Comparison of ENCODE assay signal across 8 cellular contexts in genomic region chr2:113890253-113891235, GRCh38. TPM values are rescaled to one million over a fixed set of nuclear protein-coding genes. Genes with fewer than 3 reads are reported as not detected.
DNase-seq lines count a peak whose midpoint lies in the region; ATAC-seq and TF ChIP-seq lines count a peak whose summit lies in the region.

No MANE protein-coding gene starts in this region.

- intact Hi-C loops in stomach (cut with DNase I; ENCODE audit: low total_unique reads), result no loop called here

- H3K4me2 ChIP-seq in neural cell (ENCODE audit: low read length), result peak overlapping the region; percentile 95

- H3K79me2 ChIP-seq in neural cell (replicated peaks; ENCODE audit: insufficient read depth, low read length), result peaks cover 63% of the 10 kb centered on the region

- peak overlapping the region; percentile 91 for H2AFZ ChIP-seq in neural cell (ENCODE audit: low read depth, low read length)

- H3K4me3 ChIP-seq in Peyer's patch (peak overlapping the region; percentile 87 to 99 (median 92)), fibroblast of the aortic adventitia (ENCODE audit: low read depth, low read length) (peak overlapping the region; percentile 87), neural cell (ENCODE audit: low read length) (peak overlapping the region; percentile 88), stomach (peak overlapping the region; percentile 80 to 97 (median 86))

- TF ChIP-seq POLR2A in Peyer's patch (IDR thresholded peaks at IDR 0.05), result peak in 1 of 2 donors; percentile 59
- TF ChIP-seq POLR2A in stomach (IDR thresholded peaks at IDR 0.05), result no peak

- peak overlapping the region; percentile 99 for H3K9ac ChIP-seq in neural cell (ENCODE audit: low read length)

- H3K9me3 ChIP-seq in Peyer's patch (no peaks in the 10 kb centered on the region), neural cell (ENCODE audit: low read length) (no peaks in the 10 kb centered on the region), stomach (no peaks in the 10 kb centered on the region)

- H3K27ac Mint-ChIP-seq in activated T-helper 17 cell treated with anti-CD3 and anti-CD28 coated beads, Interleukin-2, amount 50 U/mL, for 72 hours, result peak overlapping the region; percentile 95

- H3K4me1 ChIP-seq in Peyer's patch (peaks cover 0 to 64% (median 18%) of the 10 kb centered on the region in 4 donors), stomach (peaks cover 48 to 79% (median 67%) of the 10 kb centered on the region in 4 donors)

- peaks cover 89% of the 10 kb centered on the region for H3K36me3 Mint-ChIP-seq in activated T-helper 17 cell treated with anti-CD3 and anti-CD28 coated beads, Interleukin-2, amount 50 U/mL, for 72 hours (ENCODE audit: low read depth)

- ATAC-seq in GM18907 (IDR thresholded peaks at IDR 0.05; ENCODE audit: unreplicated experiment) (peak; percentile 32), HG03342 (IDR thresholded peaks at IDR 0.05; ENCODE audit: unreplicated experiment) (peak; percentile 29)
- peak; percentile 46 for ATAC-seq in activated T-helper 17 cell treated with anti-CD3 and anti-CD28 coated beads, Interleukin-2, amount 50 U/mL, for 72 hours (replicated peaks)

- TF ChIP-seq CTCF in Peyer's patch (IDR thresholded peaks at IDR 0.05), result no peak
- TF ChIP-seq CTCF in fibroblast of the aortic adventitia (IDR thresholded peaks at IDR 0.05; ENCODE audit: insufficient read depth, low read length), result no peak
- peak; percentile 36 for TF ChIP-seq CTCF in neural cell (IDR thresholded peaks at IDR 0.05; ENCODE audit: poor library complexity, severe bottlenecking)
- TF ChIP-seq CTCF in stomach (IDR thresholded peaks at IDR 0.05), result no peak

- H3K4me3 Mint-ChIP-seq in activated T-helper 17 cell treated with anti-CD3 and anti-CD28 coated beads, Interleukin-2, amount 50 U/mL, for 72 hours, result peak overlapping the region; percentile 93

- H3K27me3 Mint-ChIP-seq in activated T-helper 17 cell treated with anti-CD3 and anti-CD28 coated beads, Interleukin-2, amount 50 U/mL, for 72 hours, result no peaks in the 10 kb centered on the region

- peaks cover 59% of the 10 kb centered on the region for H3K4me1 Mint-ChIP-seq in activated T-helper 17 cell treated with anti-CD3 and anti-CD28 coated beads, Interleukin-2, amount 50 U/mL, for 72 hours

- peaks cover 11% of the 10 kb centered on the region for H3F3A ChIP-seq in neural cell (ENCODE audit: insufficient read depth, low read length, poor library complexity, severe bottlenecking)

- no peaks in the 10 kb centered on the region for H4K20me1 ChIP-seq in neural cell (ENCODE audit: insufficient read depth)

- WGBS in stomach, 5 donors, result 0 to 1% (median 0%) methylated on average over 31 to 57 of the region's 57 CpGs

- peak overlapping the region; percentile 97 to 98 (median 97) for H3K27ac ChIP-seq in Peyer's patch
- peak overlapping the region; percentile 95 for H3K27ac ChIP-seq in neural cell (ENCODE audit: low read length)
- H3K27ac ChIP-seq in stomach, result peak overlapping the region; percentile 94 to 99 (median 99)

- peak; percentile 20 for TF ChIP-seq EP300 in neural cell (conservative IDR thresholded peaks at IDR 0.05; ENCODE audit: poor library complexity, severe bottlenecking)
- no peak for TF ChIP-seq EP300 in stomach (IDR thresholded peaks at IDR 0.05)

- no peaks in the 10 kb centered on the region for H3K9me3 Mint-ChIP-seq in activated T-helper 17 cell treated with anti-CD3 and anti-CD28 coated beads, Interleukin-2, amount 50 U/mL, for 72 hours

- peak; percentile 86 for DNase-seq in AML-193 (lab: John Stamatoyannopoulos, UW)
- peak; percentile 65 to 91 (median 81) for DNase-seq in Peyer's patch
- peak; percentile 82 for DNase-seq in fibroblast of the aortic adventitia (ENCODE audit: low read depth)
- peak; percentile 59 for DNase-seq in stomach

- H3K9me2 ChIP-seq in neural cell (ENCODE audit: insufficient read depth, low read length), result no peaks in the 10 kb centered on the region

- H3K27me3 ChIP-seq in Peyer's patch (no peaks in the 10 kb centered on the region), neural cell (ENCODE audit: insufficient read depth, low read depth, low read length) (no peaks in the 10 kb centered on the region), stomach (no peaks in the 10 kb centered on the region)

- no peaks in the 10 kb centered on the region for H3K36me3 ChIP-seq in Peyer's patch
- H3K36me3 ChIP-seq in neural cell (ENCODE audit: insufficient read depth, low read length), result no peaks in the 10 kb centered on the region
- peaks cover 0 to 4% (median 0%) of the 10 kb centered on the region in 4 donors for H3K36me3 ChIP-seq in stomach

- no peak for TF ChIP-seq RAD21 in neural cell (conservative IDR thresholded peaks at IDR 0.05)

TF ChIP-seq in neural cell, 6 proteins besides CTCF, POLR2A, EP300 and RAD21:
- TF ChIP-seq SMC3 (conservative IDR thresholded peaks at IDR 0.05; ENCODE audit: poor library complexity), result peak; percentile 16
- TF ChIP-seq EZH2 (IDR thresholded peaks at IDR 0.05; ENCODE audit: borderline replicate concordance, insufficient read depth, low read length, poor library complexity, severe bottlenecking), result no peak
- TF ChIP-seq MXI1 (conservative IDR thresholded peaks at IDR 0.05; ENCODE audit: poor library complexity, severe bottlenecking), result peak; percentile 47
- no peak for TF ChIP-seq REST (IDR thresholded peaks at IDR 0.05; ENCODE audit: borderline replicate concordance)
- no peak for TF ChIP-seq TAF1 (IDR thresholded peaks at IDR 0.05; ENCODE audit: low read depth)
- TF ChIP-seq POLR2AphosphoS5 (IDR thresholded peaks at IDR 0.05), result peak; percentile 7

RNA-seq across cellular contexts. Expression of gene ACTR3, which starts 0.7 kb away (rescaled TPM):
- total RNA-seq in Peyer's patch, result 100 to 1,000 TPM in 2 of 4 donors, 10 to 100 TPM in 2; 80.0 to 124 (median 101) TPM
- 100 to 1,000 TPM; 441 to 618 TPM for total RNA-seq in activated T-helper 17 cell treated with anti-CD3 and anti-CD28 coated beads, Interleukin-2, amount 50 U/mL, for 72 hours
- total RNA-seq in fibroblast of the aortic adventitia (ENCODE audit: low replicate concordance), result 130 and 236 TPM in 2 replicates
- polyA plus RNA-seq in neural cell, result 228 and 255 TPM in 2 replicates
- polyA minus RNA-seq in neural cell, result 232 and 263 TPM in 2 replicates
- total RNA-seq in stomach, result 100 to 1,000 TPM in 4 of 5 donors, 10 to 100 TPM in 1; 82.6 to 189 (median 111) TPM
- polyA plus RNA-seq in stomach, result 10 to 100 TPM; 41.6 to 94.7 (median 70.0) TPM

Comparison
In these comparisons a context has a peak if more than half of its experiments do, and no peak if none do; other contexts are left out.
1. Peak in every context shown above with its lines: DNase-seq, ATAC-seq, H3K4me3 ChIP-seq and H3K27ac ChIP-seq.